ENCODE assay signal across 25 cellular contexts in genomic region chr1:246659594-246660140, GRCh38.
DNase-seq lines count a peak whose midpoint lies in the region; ATAC-seq and TF ChIP-seq lines count a peak whose summit lies in the region.
"Had no signal": no experiment of that assay in that cellular context is flagged by ENCODE, and none has a peak within 500 bp of the region (broad histone marks: within the 10 kb centered on the region; RNA-seq: fewer than 3 reads in every experiment).

No MANE protein-coding gene starts in this region.

- CTCF ChIA-PET in activated B cell treated with CpG ODN at 0.5 μM for 24 hours (lab: Charles Lee) = interaction anchor here (0.6 kb wide), 1 partner anchor 153 kb away, joined by 3 read pairs; the partner anchor contains the start of gene SMYD3

- intact Hi-C loops in activated B cell treated with CpG ODN at 0.5 μM for 24 hours (cut with micrococcal nuclease) = no loop called here

- POLR2A ChIA-PET in activated B cell treated with CpG ODN at 0.5 μM for 24 hours (lab: Charles Lee) = interaction anchor here (0.6 to 0.8 kb wide), 3 partner anchors 93 to 153 kb away, joined by 3 to 5 read pairs (median 3); partner anchors contain the start of genes CNST, SMYD3 and TFB2M

- H3K4me3 ChIP-seq in DOHH2 (ENCODE audit: low read length) = peak overlapping the region; percentile 82
- H3K4me3 ChIP-seq: GM23338, sigmoid colon, testis had no signal

- peak; percentile 47 for ATAC-seq in GM18858 (IDR thresholded peaks at IDR 0.05; ENCODE audit: unreplicated experiment)
- ATAC-seq in HG03432 (IDR thresholded peaks at IDR 0.05; ENCODE audit: unreplicated experiment) = peak; percentile 62
- ATAC-seq in activated B cell treated with CpG ODN at 0.5 μM for 24 hours (ENCODE audit: low read depth) = peak; percentile 74
- no peak for ATAC-seq in HG03108 (IDR thresholded peaks at IDR 0.05; ENCODE audit: unreplicated experiment)
- no peak for ATAC-seq in HG02970 (IDR thresholded peaks at IDR 0.05; ENCODE audit: low FRiP score, unreplicated experiment)
- no peak for ATAC-seq in HG02973 (IDR thresholded peaks at IDR 0.05; ENCODE audit: unreplicated experiment)
- ATAC-seq: GM23338, left colon had no signal

- H3K27ac Mint-ChIP-seq in activated B cell treated with CpG ODN at 0.5 μM for 24 hours = peak overlapping the region; percentile 36
- H3K27ac Mint-ChIP-seq: activated CD4-positive, alpha-beta T cell treated with anti-CD3 and anti-CD28 coated beads, Interleukin-2, amount 10 ng/mL, durations not matched to agents 7 days and 5 days; activated T-cell treated with anti-CD3 and anti-CD28 coated beads, Interleukin-2, amount 50 U/mL, for 24 hours; dendritic cell treated with granulocyte-macrophage colony-stimulating factor and Interleukin-4, amounts not matched to agents 40 ng/mL and 50 ng/mL, for 4 days; GM23338; progenitor cell of endocrine pancreas had no signal

- no peaks in the 10 kb centered on the region for H4K20me1 ChIP-seq in DOHH2 (ENCODE audit: control insufficient read depth, insufficient read depth, low read depth, low read length)

- no peaks in the 10 kb centered on the region for H3K9me3 Mint-ChIP-seq in activated B cell treated with CpG ODN at 0.5 μM for 24 hours
- H3K9me3 Mint-ChIP-seq: activated CD4-positive, alpha-beta T cell treated with anti-CD3 and anti-CD28 coated beads, Interleukin-2, amount 10 ng/mL, durations not matched to agents 7 days and 5 days; activated T-cell treated with anti-CD3 and anti-CD28 coated beads, Interleukin-2, amount 50 U/mL, for 24 hours; central memory CD8-positive, alpha-beta T cell; dendritic cell treated with granulocyte-macrophage colony-stimulating factor and Interleukin-4, amounts not matched to agents 40 ng/mL and 50 ng/mL, for 4 days; GM23338 had no signal

- no peaks in the 10 kb centered on the region for H3K9me3 ChIP-seq in DOHH2 (ENCODE audit: control insufficient read depth, insufficient read depth, low read length)
- H3K9me3 ChIP-seq: neutrophil, sigmoid colon, testis had no signal

- peaks cover 46% of the 10 kb centered on the region for H3F3A ChIP-seq in DOHH2 (ENCODE audit: control insufficient read depth, insufficient read depth)

- no peak overlapping the region for H3K4me3 Mint-ChIP-seq in activated B cell treated with CpG ODN at 0.5 μM for 24 hours
- H3K4me3 Mint-ChIP-seq: activated CD4-positive, alpha-beta T cell treated with anti-CD3 and anti-CD28 coated beads, Interleukin-2, amount 10 ng/mL, durations not matched to agents 7 days and 5 days; activated T-cell treated with anti-CD3 and anti-CD28 coated beads, Interleukin-2, amount 50 U/mL, for 24 hours; central memory CD8-positive, alpha-beta T cell; dendritic cell treated with granulocyte-macrophage colony-stimulating factor and Interleukin-4, amounts not matched to agents 40 ng/mL and 50 ng/mL, for 4 days; GM23338 had no signal

- H3K4me1 ChIP-seq in DOHH2 (ENCODE audit: control insufficient read depth, low read length) = peaks cover 84% of the 10 kb centered on the region
- H3K4me1 ChIP-seq: sigmoid colon, testis had no signal

- H3K27me3 ChIP-seq in DOHH2 (ENCODE audit: control insufficient read depth, low read length) = no peaks in the 10 kb centered on the region
- H3K27me3 ChIP-seq: neutrophil, sigmoid colon, testis had no signal

- peaks cover 59% of the 10 kb centered on the region for H3K36me3 ChIP-seq in DOHH2 (ENCODE audit: control insufficient read depth, low read length)

- H3K79me2 ChIP-seq in DOHH2 (ENCODE audit: control insufficient read depth, low read length) = peaks cover 75% of the 10 kb centered on the region

- no peak for TF ChIP-seq CTCF in DOHH2 (IDR thresholded peaks at IDR 0.05; ENCODE audit: low read depth, low read length, poor library complexity, severe bottlenecking)
- no peak for TF ChIP-seq CTCF in activated B cell treated with CpG ODN at 0.5 μM for 24 hours (IDR thresholded peaks at IDR 0.05)

- DNase-seq in activated B cell treated with CpG ODN at 0.5 μM for 24 hours (no peak), SK-N-DZ (ENCODE audit: low spot score) (no peak)
- DNase-seq: activated CD4-positive, alpha-beta T cell treated with anti-CD3 and anti-CD28 coated beads, Interleukin-2, amount 10 ng/mL, durations not matched to agents 7 days and 5 days; activated gamma-delta T cell; activated T-cell treated with anti-CD3 and anti-CD28 coated beads, Interleukin-2, amount 50 U/mL, for 24 hours; hippocampal formation; left colon; mesenchymal stem cell; NCI-H146; NCI-H446 treated with DMSO at 0.1 percent for 48 hours; sigmoid colon; stimulated activated naive CD4-positive, alpha-beta T cell; testis; WERI-Rb-1 had no signal

- H3K27ac ChIP-seq in DOHH2 (ENCODE audit: low read depth, low read length) = peak overlapping the region; percentile 99
- H3K27ac ChIP-seq: neutrophil, sigmoid colon, testis, WERI-Rb-1 had no signal

- H3K4me2 ChIP-seq in DOHH2 (ENCODE audit: low read length) = peak overlapping the region; percentile 100
- H3K4me2 ChIP-seq: GM23338 had no signal

- H3K9me2 ChIP-seq in DOHH2 (replicated peaks; ENCODE audit: control insufficient read depth, low read length) = no peaks in the 10 kb centered on the region

- no peaks in the 10 kb centered on the region for H3K27me3 Mint-ChIP-seq in activated B cell treated with CpG ODN at 0.5 μM for 24 hours
- H3K27me3 Mint-ChIP-seq: activated CD4-positive, alpha-beta T cell treated with anti-CD3 and anti-CD28 coated beads, Interleukin-2, amount 10 ng/mL, durations not matched to agents 7 days and 5 days; activated T-cell treated with anti-CD3 and anti-CD28 coated beads, Interleukin-2, amount 50 U/mL, for 24 hours; central memory CD8-positive, alpha-beta T cell; dendritic cell treated with granulocyte-macrophage colony-stimulating factor and Interleukin-4, amounts not matched to agents 40 ng/mL and 50 ng/mL, for 4 days; progenitor cell of endocrine pancreas had no signal

- peaks cover 27% of the 10 kb centered on the region for H3K4me1 Mint-ChIP-seq in activated B cell treated with CpG ODN at 0.5 μM for 24 hours
- H3K4me1 Mint-ChIP-seq: activated CD4-positive, alpha-beta T cell treated with anti-CD3 and anti-CD28 coated beads, Interleukin-2, amount 10 ng/mL, durations not matched to agents 7 days and 5 days; central memory CD8-positive, alpha-beta T cell; GM23338 had no signal

- peaks cover 51% of the 10 kb centered on the region for H3K36me3 Mint-ChIP-seq in activated B cell treated with CpG ODN at 0.5 μM for 24 hours (ENCODE audit: low read depth)

Comparison
In these comparisons a context has a peak if more than half of its experiments do, and no peak if none do; other contexts are left out.
1. ATAC-seq: peak in GM18858 (single experiment), HG03432 (single experiment) and activated B cell treated with CpG ODN at 0.5 μM for 24 hours (single experiment); none in HG03108 (single experiment), HG02970 (single experiment) and HG02973 (single experiment).